13 cellular contexts compared by ENCODE assay signal in genomic region chr2:214543386-214543955, GRCh38.
DNase-seq lines count a peak whose midpoint lies in the region; ATAC-seq and TF ChIP-seq lines count a peak whose summit lies in the region.
"Had no signal": no experiment of that assay in that cellular context is flagged by ENCODE, and none has a peak within 500 bp of the region (broad histone marks: within the 10 kb centered on the region; RNA-seq: fewer than 3 reads in every experiment).

No MANE protein-coding gene starts in this region.

- no peaks in the 10 kb centered on the region for H3F3A ChIP-seq in smooth muscle cell (ENCODE audit: low read depth)

- 85% methylated on average over 2 of the region's 2 CpGs for WGBS in smooth muscle cell (ENCODE audit: low lambda C conversion rate)

- peak overlapping the region; percentile 65 for H3K4me2 ChIP-seq in smooth muscle cell

- no peaks in the 10 kb centered on the region for H3K9me3 ChIP-seq in smooth muscle cell (replicated peaks; ENCODE audit: low read depth)
- H3K9me3 ChIP-seq: gastrocnemius medialis, left lung had no signal

- H3K27me3 ChIP-seq in smooth muscle cell (ENCODE audit: low read depth), result no peaks in the 10 kb centered on the region
- H3K27me3 ChIP-seq: gastrocnemius medialis, left lung had no signal

- ATAC-seq in GM18505 (IDR thresholded peaks at IDR 0.05; ENCODE audit: unreplicated experiment), result no peak
- ATAC-seq in HG03460 (IDR thresholded peaks at IDR 0.05; ENCODE audit: unreplicated experiment), result no peak
- ATAC-seq: gastrocnemius medialis; left lung; stimulated activated naive CD8-positive, alpha-beta T cell treated with anti-CD3 and anti-CD28 coated beads, Interleukin-15, Interleukin-2, amounts not matched to agents 100 U/mL and 50 U/mL, for 24 hours had no signal

- TF ChIP-seq CTCF in choroid plexus epithelial cell (conservative IDR thresholded peaks at IDR 0.05; ENCODE audit: low read depth, low read length), result no peak
- no peak for TF ChIP-seq CTCF in smooth muscle cell (IDR thresholded peaks at IDR 0.05; ENCODE audit: borderline replicate concordance, insufficient read depth, poor library complexity, severe bottlenecking)

- H3K9ac ChIP-seq in smooth muscle cell (ENCODE audit: low read depth), result no peak overlapping the region

- H4K20me1 ChIP-seq in smooth muscle cell (ENCODE audit: low read depth), result no peaks in the 10 kb centered on the region

- DNase-seq in NCI-H1417 (lab: John Stamatoyannopoulos, UW), result peak in 2 of 3 experiments; percentile 23 to 56
- no peak for DNase-seq in NCI-H1417 treated with DMSO at 0.1 percent for 48 hours (lab: John Stamatoyannopoulos, UW)
- DNase-seq in NCI-H345 (lab: John Stamatoyannopoulos, UW), result peak; percentile 84
- DNase-seq in choroid plexus epithelial cell (ENCODE audit: low read depth), result peak; percentile 60
- no peak for DNase-seq in smooth muscle cell (lab: John Stamatoyannopoulos, UW; ENCODE audit: unreplicated experiment)
- DNase-seq in activated CD8-positive, alpha-beta memory T cell treated with anti-CD3 and anti-CD28 coated beads, Interleukin-2, amount 50 U/mL, for 4 hours, result no peak
- DNase-seq: activated CD4-positive, alpha-beta T cell treated with anti-CD3 and anti-CD28 coated beads, Interleukin-2, amount 10 ng/mL, durations not matched to agents 24 days and 14 days; gastrocnemius medialis; GDM1; left lung; stimulated activated naive CD8-positive, alpha-beta T cell treated with anti-CD3 and anti-CD28 coated beads, Interleukin-15, Interleukin-2, amounts not matched to agents 100 U/mL and 50 U/mL, for 24 hours had no signal

- peak overlapping the region; percentile 56 for H3K27ac ChIP-seq in smooth muscle cell (ENCODE audit: low read depth)
- H3K27ac ChIP-seq: gastrocnemius medialis, left lung had no signal

- no peak for TF ChIP-seq POLR2A in GM18505 (IDR thresholded peaks at IDR 0.05; ENCODE audit: borderline replicate concordance, extremely low read depth, insufficient read depth, insufficient read length)

- H3K36me3 ChIP-seq in smooth muscle cell (ENCODE audit: low read depth), result no peaks in the 10 kb centered on the region
- H3K36me3 ChIP-seq: gastrocnemius medialis, left lung had no signal

- H3K4me3 ChIP-seq in choroid plexus epithelial cell (ENCODE audit: low read depth, low read length) (no peak overlapping the region), smooth muscle cell (no peak overlapping the region)
- H3K4me3 ChIP-seq: gastrocnemius medialis, left lung had no signal

- H2AFZ ChIP-seq in smooth muscle cell (ENCODE audit: low read depth), result no peak overlapping the region

- H3K79me2 ChIP-seq in smooth muscle cell (ENCODE audit: low read depth), result no peaks in the 10 kb centered on the region

- no peaks in the 10 kb centered on the region for H3K4me1 ChIP-seq in smooth muscle cell (ENCODE audit: low read depth)
- H3K4me1 ChIP-seq: gastrocnemius medialis, left lung had no signal

Comparison
In these comparisons a context has a peak if more than half of its experiments do, and no peak if none do; other contexts are left out.
1. DNase-seq: peak in NCI-H1417 (2 of 3), NCI-H345 (single experiment) and choroid plexus epithelial cell (single experiment); none in NCI-H1417 treated with DMSO at 0.1 percent for 48 hours (single experiment), smooth muscle cell (single experiment) and activated CD8-positive, alpha-beta memory T cell treated with anti-CD3 and anti-CD28 coated beads, Interleukin-2, amount 50 U/mL, for 4 hours (single experiment).